ENCODE assay signal across 10 cellular contexts in the genomic region with DNA sequence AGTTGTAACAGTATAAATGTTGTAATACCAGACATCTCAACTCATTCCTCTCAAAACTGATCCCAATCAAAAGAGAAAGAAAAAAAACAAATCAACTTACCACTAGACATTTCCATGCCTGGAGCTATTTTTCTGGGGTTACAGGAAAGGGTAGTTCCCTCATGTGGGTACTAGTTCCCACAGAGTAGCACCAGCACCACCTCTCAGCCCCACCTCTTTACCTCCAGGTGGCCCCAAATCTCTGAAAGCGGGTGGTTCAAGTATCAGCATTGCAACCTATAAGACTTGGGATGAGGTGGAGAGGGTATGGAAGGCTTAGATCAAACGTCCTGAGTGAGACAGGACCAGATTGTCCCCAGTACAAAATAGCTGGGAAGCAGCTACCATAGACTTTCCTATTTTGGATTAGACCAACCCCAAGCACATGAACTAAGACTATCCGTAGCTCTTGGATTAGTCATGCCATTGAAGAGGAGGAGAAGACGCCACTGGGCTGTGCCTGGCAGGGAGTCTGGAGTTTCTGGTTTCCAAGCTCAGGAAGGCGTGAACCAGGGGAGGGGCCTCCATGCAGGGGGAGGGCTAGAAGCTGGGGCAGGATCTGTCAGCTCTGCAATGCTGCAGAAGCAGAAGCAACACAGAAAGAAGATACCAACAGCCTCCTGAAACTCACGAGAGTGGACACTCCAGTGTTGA. TPM values are rescaled to one million over a fixed set of nuclear protein-coding genes. Genes with fewer than 3 reads are reported as not detected.
DNase-seq lines count a peak whose midpoint lies in the region; ATAC-seq, FAIRE-seq and TF ChIP-seq lines count a peak whose summit lies in the region.
"Had no signal": no experiment of that assay in that cellular context is flagged by ENCODE, and none has a peak within 500 bp of the region (broad histone marks: within the 10 kb centered on the region; RNA-seq: fewer than 3 reads in every experiment).

A gene with protein sequence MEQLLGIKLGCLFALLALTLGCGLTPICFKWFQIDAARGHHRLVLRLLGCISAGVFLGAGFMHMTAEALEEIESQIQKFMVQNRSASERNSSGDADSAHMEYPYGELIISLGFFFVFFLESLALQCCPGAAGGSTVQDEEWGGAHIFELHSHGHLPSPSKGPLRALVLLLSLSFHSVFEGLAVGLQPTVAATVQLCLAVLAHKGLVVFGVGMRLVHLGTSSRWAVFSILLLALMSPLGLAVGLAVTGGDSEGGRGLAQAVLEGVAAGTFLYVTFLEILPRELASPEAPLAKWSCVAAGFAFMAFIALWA (plus strand): TSS at position 620 of the 693 bp plus-strand sequence. CDS start 154 bp downstream, outside the sequence.

- H3K27me3 ChIP-seq in keratinocyte (ENCODE audit: control insufficient read depth, extremely low read depth, insufficient read depth, low read length): no peaks in the 10 kb centered on the region

- H3K36me3 Mint-ChIP-seq in HFFc6 (ENCODE audit: low read depth): peaks cover 21% of the 10 kb centered on the region
- peaks cover 14% of the 10 kb centered on the region for H3K36me3 Mint-ChIP-seq in endothelial cell (ENCODE audit: low read depth, unreplicated experiment)

- H2AFZ ChIP-seq in keratinocyte (ENCODE audit: control insufficient read depth, low read length): peak within 1 kb of the TSS; percentile 74

- H3K36me3 ChIP-seq in keratinocyte (ENCODE audit: control insufficient read depth in 2 of 2, extremely low read depth in 1 of 2, insufficient read depth in 2 of 2, low read length in 2 of 2): peaks cover 18 to 24% of the 10 kb centered on the region in 2 experiments

- no peaks in the 10 kb centered on the region for H3K9me1 ChIP-seq in keratinocyte (ENCODE audit: control insufficient read depth, extremely low read depth, insufficient read depth, low read length)

- H3K4me2 ChIP-seq in keratinocyte (ENCODE audit: control insufficient read depth, extremely low read depth, insufficient read depth, low read depth, low read length): peak within 1 kb of the TSS; percentile 66

- no peaks in the 10 kb centered on the region for H3K79me2 ChIP-seq in keratinocyte (ENCODE audit: control insufficient read depth, insufficient read depth, low read length)

- DNase-seq in HFFc6: peak; percentile 73
- peak; percentile 79 for DNase-seq in astrocyte of the spinal cord (ENCODE audit: low read depth, low spot score)
- peak; percentile 52 for DNase-seq in keratinocyte (ENCODE audit: low read depth, low spot score)
- DNase-seq in stromal cell of bone marrow (ENCODE audit: low read depth): peak; percentile 78
- DNase-seq in endothelial cell (ENCODE audit: low spot score): no peak
- DNase-seq in DMS153 treated with DMSO at 0.1 percent for 48 hours (lab: John Stamatoyannopoulos, UW; ENCODE audit: unreplicated experiment): no peak
- DNase-seq: stimulated activated CD4-positive, alpha-beta T cell treated with anti-CD3 and anti-CD28 coated beads, Interleukin-2, amount 100 ng/mL, for 24 hours; T1000 had no signal

- H3K27me3 Mint-ChIP-seq in HFFc6 (ENCODE audit: insufficient read depth) (no peaks in the 10 kb centered on the region), endothelial cell (ENCODE audit: unreplicated experiment) (no peaks in the 10 kb centered on the region)

- peaks cover 17% of the 10 kb centered on the region for H3K4me1 ChIP-seq in keratinocyte (ENCODE audit: control insufficient read depth, extremely low read depth, insufficient read depth, low read length)

- FAIRE-seq in keratinocyte (lab: Jason Lieb, UNC): peak; percentile 89

- peaks cover 21% of the 10 kb centered on the region for H3K4me1 Mint-ChIP-seq in HFFc6 (ENCODE audit: low read depth)
- H3K4me1 Mint-ChIP-seq in endothelial cell (ENCODE audit: unreplicated experiment): peaks cover 14% of the 10 kb centered on the region

- dilution Hi-C loops in keratinocyte (cut with MboI; ENCODE audit: extremely low pct_ligation_motif_present, low sequenced_read_pairs): no loop called here

- no peak within 1 kb of the TSS for H3K4me3 Mint-ChIP-seq in HFFc6
- no peak within 1 kb of the TSS for H3K4me3 Mint-ChIP-seq in endothelial cell (ENCODE audit: unreplicated experiment)

- H3K9ac ChIP-seq in keratinocyte (ENCODE audit: control insufficient read depth, extremely low read depth, insufficient read depth, low read length): no peak within 1 kb of the TSS

- H3K4me3 ChIP-seq in astrocyte of the spinal cord (ENCODE audit: low read depth, low read length) (no peak within 1 kb of the TSS), keratinocyte (ENCODE audit: control insufficient read depth in 2 of 3, extremely low read depth in 1 of 3, insufficient read depth in 2 of 3, low read depth in 1 of 3, low read length in 3 of 3) (peak within 1 kb of the TSS in 1 of 3 experiments; percentile 47)

- ATAC-seq in HG02571 (IDR thresholded peaks at IDR 0.05; ENCODE audit: unreplicated experiment) (no peak), GM21723 (IDR thresholded peaks at IDR 0.05; ENCODE audit: unreplicated experiment) (no peak)

- peak within 1 kb of the TSS; percentile 59; the same call in 1 of the 2 replicates for H3K27ac Mint-ChIP-seq in HFFc6
- no peak within 1 kb of the TSS for H3K27ac Mint-ChIP-seq in endothelial cell (ENCODE audit: unreplicated experiment)

- in situ Hi-C loops in astrocyte of the spinal cord (cut with HindIII; ENCODE audit: low sequenced_read_pairs): no loop called here

- no peaks in the 10 kb centered on the region for H4K20me1 ChIP-seq in keratinocyte (ENCODE audit: control insufficient read depth, extremely low read depth, insufficient read depth, low read length)

- H3K9me3 Mint-ChIP-seq in HFFc6 (no peaks in the 10 kb centered on the region), endothelial cell (ENCODE audit: unreplicated experiment) (no peaks in the 10 kb centered on the region)

- TF ChIP-seq CTCF in HFFc6 (IDR thresholded peaks at IDR 0.05): no peak
- TF ChIP-seq CTCF in astrocyte of the spinal cord (IDR thresholded peaks at IDR 0.05; ENCODE audit: low read depth, low read length): no peak
- no peak for TF ChIP-seq CTCF in keratinocyte (optimal IDR thresholded peaks at IDR 0.05 in 1 of 3, IDR thresholded peaks at IDR 0.05 in 1 of 3, conservative IDR thresholded peaks at IDR 0.05 in 1 of 3; ENCODE audit: extremely low read depth in 1 of 3, insufficient read depth in 2 of 3, low read length in 3 of 3)
- no peak for TF ChIP-seq CTCF in endothelial cell (IDR thresholded peaks at IDR 0.05; ENCODE audit: unreplicated experiment)

- H3K27ac ChIP-seq in keratinocyte (ENCODE audit: control insufficient read depth, insufficient read depth, low read length): peak within 1 kb of the TSS; percentile 47

- no peaks in the 10 kb centered on the region for H3K9me3 ChIP-seq in keratinocyte (ENCODE audit: control insufficient read depth, low read depth, low read length)

RNA-seq across cellular contexts. Expression of the gene that starts here (rescaled TPM):
- total RNA-seq in HFFc6 (2021; fragmentation: NEBNext Ultra II Directional; extraction: Animal tissue kit (Norgen Biotek cat#: 25700)): under 1 TPM in 1 of 6 experiments, not detected in 5; 0.15 TPM
- polyA plus RNA-seq in keratinocyte: 0.37 to 1.2 TPM (median 0.94 TPM) in 3 replicates
- polyA plus RNA-seq in keratinocyte (2011; ENCODE audit: low read depth): 2.0 TPM
- polyA plus RNA-seq in keratinocyte (2011; cell fraction: cytosol; rRNA removed): 0.22 and 0.50 TPM in 2 replicates
- 1.1 and 1.6 TPM in 2 replicates for polyA plus RNA-seq in keratinocyte (2011; cell fraction: nucleus; rRNA removed)
- polyA plus RNA-seq in keratinocyte (2012; ENCODE audit: low replicate concordance): 0.26 and 8.8 TPM in 2 replicates
- polyA minus RNA-seq in keratinocyte: 0.33 to 0.38 TPM in 2 of 3 replicates, not detected in the other
- polyA minus RNA-seq in keratinocyte (2011; cell fraction: cytosol; rRNA and poly(A)+ RNA removed): not detected
- 0.62 and 2.3 TPM in 2 replicates for polyA minus RNA-seq in keratinocyte (2011; cell fraction: nucleus; rRNA and poly(A)+ RNA removed)
- total RNA-seq in endothelial cell (ENCODE audit: unreplicated experiment): not detected

Comparison
In these comparisons a context has a peak if more than half of its experiments do, and no peak if none do; other contexts are left out.
1. Peak in DNase-seq in HFFc6; RNA of the gene not detected or under 1 TPM.
2. DNase-seq: peak in astrocyte of the spinal cord (single experiment), keratinocyte (single experiment) and stromal cell of bone marrow (single experiment); none in endothelial cell (single experiment) and DMS153 treated with DMSO at 0.1 percent for 48 hours (single experiment).